In the genomic region with DNA sequence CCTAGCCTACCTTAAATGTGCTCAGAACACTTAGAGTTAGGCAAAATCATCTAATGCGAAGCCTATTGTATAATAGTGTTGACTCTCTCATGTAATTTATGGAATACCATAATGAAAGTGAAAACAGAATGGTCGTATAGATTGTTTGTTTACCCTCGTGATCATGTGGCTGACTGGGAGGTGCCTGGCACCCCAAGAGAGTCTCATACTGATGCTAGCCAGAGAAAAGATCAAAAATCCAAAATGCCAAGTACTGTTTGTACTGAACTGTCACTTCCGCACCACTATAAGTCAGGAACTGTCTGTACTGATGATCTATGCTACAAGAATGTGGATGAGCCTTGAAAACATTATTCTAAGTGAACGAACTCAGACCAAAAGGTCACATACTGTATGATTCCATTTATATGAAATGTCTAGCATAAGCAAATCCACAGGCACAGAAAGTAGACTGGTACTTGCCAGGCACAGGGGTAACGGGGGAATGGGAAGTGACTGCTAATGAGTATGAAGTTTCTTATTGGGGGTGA, we compare ENCODE assay signal across 8 cellular contexts. TPM values are rescaled to one million over a fixed set of nuclear protein-coding genes. Genes with fewer than 3 reads are reported as not detected.
DNase-seq lines count a peak whose midpoint lies in the region; ATAC-seq and TF ChIP-seq lines count a peak whose summit lies in the region.

No MANE protein-coding gene starts in this region.

- no peak overlapping the region for H3K4me3 ChIP-seq in Caco-2 (ENCODE audit: low read depth, low read length)
- peak overlapping the region in 45 of 59 donors; percentile 0 to 48 (median 30) for H3K4me3 ChIP-seq in dorsolateral prefrontal cortex
- peak overlapping the region; percentile 42 to 68 for H3K4me3 ChIP-seq in mucosa of rectum (ENCODE audit: low read length in 2 of 2)
- H3K4me3 ChIP-seq in aorta (ENCODE audit: low read length in 2 of 2) = no peak overlapping the region

- peaks cover 52% of the 10 kb centered on the region for H3K4me1 ChIP-seq in Caco-2
- peaks cover 16 to 39% of the 10 kb centered on the region in 2 donors for H3K4me1 ChIP-seq in mucosa of rectum (ENCODE audit: control insufficient read depth in 2 of 2, insufficient read depth in 2 of 2, low read length in 2 of 2)
- H3K4me1 ChIP-seq in aorta (ENCODE audit: control insufficient read depth in 1 of 2, insufficient read depth in 2 of 2, low read length in 2 of 2) = peaks cover 4 to 8% of the 10 kb centered on the region in 2 donors

- ATAC-seq in aorta (ENCODE audit: low FRiP score) = peak; percentile 55
- no peak for ATAC-seq in GM18505 (IDR thresholded peaks at IDR 0.05; ENCODE audit: unreplicated experiment)
- no peak for ATAC-seq in GM21528 (IDR thresholded peaks at IDR 0.05; ENCODE audit: low FRiP score, unreplicated experiment)

- no TSS peak for BruUV-seq in Caco-2 (replicated peaks; lab: Mats Ljungman, UMichigan)

- TF ChIP-seq CTCF in Caco-2 (IDR thresholded peaks at IDR 0.05; ENCODE audit: insufficient read depth in 1 of 2, low read depth in 1 of 2, low read length in 1 of 2, severe bottlenecking in 1 of 2, unreplicated experiment in 1 of 2) (no peak), dorsolateral prefrontal cortex (IDR thresholded peaks at IDR 0.05 in 54 of 56, conservative IDR thresholded peaks at IDR 0.05 in 2 of 56; ENCODE audit: low read depth in 1 of 56, partially characterized antibody in 56 of 56) (no peak)

- H3K27me3 ChIP-seq in Caco-2 (replicated peaks; ENCODE audit: control insufficient read depth, insufficient read depth, low read length) (no peaks in the 10 kb centered on the region), dorsolateral prefrontal cortex (no peaks in the 10 kb centered on the region), mucosa of rectum (ENCODE audit: control insufficient read depth in 2 of 2, insufficient read depth in 2 of 2, low read length in 2 of 2) (no peaks in the 10 kb centered on the region), aorta (ENCODE audit: control insufficient read depth in 1 of 2, insufficient read depth in 2 of 2, low read length in 1 of 2) (no peaks in the 10 kb centered on the region)

- POLR2A ChIA-PET in Caco-2 (lab: Charles Lee) = interaction anchor here (0.6 kb wide), 1 partner anchor 23 kb away, joined by 4 read pairs; no protein-coding TSS in a partner anchor

- H3K27ac Mint-ChIP-seq in Caco-2 (ENCODE audit: unreplicated experiment) = peak overlapping the region; percentile 46

- H3K9me3 Mint-ChIP-seq in Caco-2 (ENCODE audit: unreplicated experiment) = no peaks in the 10 kb centered on the region

- H3K9me3 ChIP-seq in Caco-2 = no peaks in the 10 kb centered on the region
- no peaks in the 10 kb centered on the region for H3K9me3 ChIP-seq in mucosa of rectum (ENCODE audit: control insufficient read depth in 2 of 2, low read length in 2 of 2)
- no peaks in the 10 kb centered on the region for H3K9me3 ChIP-seq in aorta (ENCODE audit: control insufficient read depth, low read length)

- DNase-seq in Caco-2 (no peak), NCI-H774 (lab: John Stamatoyannopoulos, UW) (peak; percentile 25), dorsolateral prefrontal cortex (no peak), aorta (no peak), NOMO-1 treated with DMSO at 0.1 percent for 48 hours (lab: John Stamatoyannopoulos, UW; ENCODE audit: unreplicated experiment) (no peak)

- 13 to 15% methylated on average over 6 of the region's 6 CpGs for WGBS in aorta, 2 donors

- intact Hi-C loops in Caco-2 (cut with micrococcal nuclease; ENCODE audit: unreplicated experiment) (no loop called here), dorsolateral prefrontal cortex (cut with DNase I) (no loop called here), aorta (cut with DNase I) (no loop called here)

- CTCF ChIA-PET in Caco-2 (lab: Charles Lee) = interaction anchor here (0.6 to 1.1 kb wide), 3 partner anchors 46 to 50 kb away, joined by 3 read pairs; no protein-coding TSS in a partner anchor

- peaks cover 45% of the 10 kb centered on the region for H3K4me1 Mint-ChIP-seq in Caco-2 (ENCODE audit: low read depth, unreplicated experiment)

- peak overlapping the region; percentile 44 to 55 for H3K9ac ChIP-seq in mucosa of rectum (ENCODE audit: low read depth in 1 of 2, low read length in 2 of 2)

- TF ChIP-seq POLR2A in GM18505 (IDR thresholded peaks at IDR 0.05; ENCODE audit: borderline replicate concordance, extremely low read depth, insufficient read depth, insufficient read length) = no peak

- H3K27ac ChIP-seq in dorsolateral prefrontal cortex = peak overlapping the region; percentile 87 to 100 (median 98)
- peak overlapping the region; percentile 70 to 78 for H3K27ac ChIP-seq in mucosa of rectum (ENCODE audit: low read depth in 2 of 2, low read length in 2 of 2)
- H3K27ac ChIP-seq in aorta (ENCODE audit: low read depth in 1 of 2, low read length in 2 of 2) = peak overlapping the region; percentile 14 to 23

- H3K36me3 Mint-ChIP-seq in Caco-2 (ENCODE audit: insufficient read depth, unreplicated experiment) = peaks cover 75% of the 10 kb centered on the region

- H3K36me3 ChIP-seq in Caco-2 (ENCODE audit: control insufficient read depth, insufficient read depth, low read length) = peaks cover 8% of the 10 kb centered on the region
- peaks cover 15 to 16% of the 10 kb centered on the region in 2 donors for H3K36me3 ChIP-seq in mucosa of rectum (ENCODE audit: control insufficient read depth in 2 of 2, insufficient read depth in 2 of 2, low read length in 2 of 2)
- H3K36me3 ChIP-seq in aorta (ENCODE audit: control insufficient read depth in 1 of 2, insufficient read depth in 2 of 2, low read length in 1 of 2) = no peaks in the 10 kb centered on the region

- no peak overlapping the region for H3K4me3 Mint-ChIP-seq in Caco-2 (ENCODE audit: unreplicated experiment)

- H3K27me3 Mint-ChIP-seq in Caco-2 (ENCODE audit: insufficient read depth, unreplicated experiment) = no peaks in the 10 kb centered on the region

RNA-seq across cellular contexts. Expression of a gene that starts 22.4 kb away (rescaled TPM):
- total RNA-seq in Caco-2 (2022) = 180 and 194 TPM in 2 replicates
- total RNA-seq in dorsolateral prefrontal cortex = 100 to 1,000 TPM in 82 of 120 experiments, 10 to 100 TPM in 38; 67.0 to 236 (median 109) TPM
- 10 to 100 TPM; 19.1 to 27.4 TPM for total RNA-seq in aorta
- polyA plus RNA-seq in aorta = 1 to 10 TPM; 4.5 to 9.1 TPM

Comparison
In these comparisons a context has a peak if more than half of its experiments do, and no peak if none do; other contexts are left out.
1. H3K4me3 ChIP-seq: peak in dorsolateral prefrontal cortex (45 of 59) and mucosa of rectum (2 of 2); none in Caco-2 (single experiment) and aorta (0 of 2).
2. H3K27ac ChIP-seq: peak in every context shown above with its lines; median percentile 98 in dorsolateral prefrontal cortex; 74 in mucosa of rectum; 18 in aorta.